In genomic region chr2:85954918-85955420, GRCh38 we compare ENCODE assay signal across 1 cellular context.
TF ChIP-seq lines count a peak whose summit lies in the region.

No MANE protein-coding gene starts in this region.

TF ChIP-seq in HepG2, 621 proteins besides CTCF, POLR2A, EP300 and RAD21 (continued from another document and continues in another):
- TF ChIP-seq ZBTB40 (IDR thresholded peaks at IDR 0.05) (no peak), ZBTB40 (CRISPR knock-in tag; IDR thresholded peaks at IDR 0.05) (no peak), ZBTB33 (CRISPR knock-in tag; IDR thresholded peaks at IDR 0.05) (no peak), ZNF878 (CRISPR knock-in tag; IDR thresholded peaks at IDR 0.05) (no peak), ZSCAN12 (CRISPR knock-in tag; IDR thresholded peaks at IDR 0.05) (no peak), SYNCRIP (IDR thresholded peaks at IDR 0.05; ENCODE audit: insufficient read depth, low read depth, low read length) (no peak), JUND (CRISPR knock-in tag; IDR thresholded peaks at IDR 0.05) (no peak), ZNF660 (CRISPR knock-in tag; IDR thresholded peaks at IDR 0.05; ENCODE audit: borderline replicate concordance, low read depth) (no peak), FOXA3 (CRISPR knock-in tag; IDR thresholded peaks at IDR 0.05) (peak; percentile 86), ZNF564 (CRISPR knock-in tag; IDR thresholded peaks at IDR 0.05) (no peak), ZNF75D (CRISPR knock-in tag; IDR thresholded peaks at IDR 0.05; ENCODE audit: borderline replicate concordance) (no peak), ZFP41 (CRISPR knock-in tag; IDR thresholded peaks at IDR 0.05; ENCODE audit: borderline replicate concordance) (no peak), DPF2 (CRISPR knock-in tag; IDR thresholded peaks at IDR 0.05; ENCODE audit: borderline replicate concordance, low read depth) (no peak), EEA1 (CRISPR knock-in tag; IDR thresholded peaks at IDR 0.05; ENCODE audit: borderline replicate concordance) (no peak), ZMAT5 (CRISPR knock-in tag; IDR thresholded peaks at IDR 0.05; ENCODE audit: borderline replicate concordance, low read depth) (no peak), HIC2 (CRISPR knock-in tag; IDR thresholded peaks at IDR 0.05; ENCODE audit: low read depth) (0 out of 2 replicates have a peak, but pooled peaks have one; percentile 30), ZNF792 (CRISPR knock-in tag; IDR thresholded peaks at IDR 0.05) (no peak), ZNF7 (CRISPR knock-in tag; IDR thresholded peaks at IDR 0.05) (no peak), ZNF576 (CRISPR knock-in tag; IDR thresholded peaks at IDR 0.05) (no peak), NCOA2 (CRISPR knock-in tag; IDR thresholded peaks at IDR 0.05) (peak; percentile 65), IRF2 (CRISPR knock-in tag; IDR thresholded peaks at IDR 0.05) (0 out of 2 replicates have a peak, but pooled peaks have one; percentile 20), ELF3 (CRISPR knock-in tag; IDR thresholded peaks at IDR 0.05) (peak; percentile 60; the same call in 1 of the 2 replicates), ARID5B (CRISPR knock-in tag; IDR thresholded peaks at IDR 0.05) (peak; percentile 69), ZIK1 (CRISPR knock-in tag; IDR thresholded peaks at IDR 0.05; ENCODE audit: borderline replicate concordance, low read depth) (no peak), YEATS2 (CRISPR knock-in tag; IDR thresholded peaks at IDR 0.05; ENCODE audit: borderline replicate concordance) (no peak), CEBPB (IDR thresholded peaks at IDR 0.05; ENCODE audit: borderline replicate concordance, low read depth, low read length) (no peak), ZXDC (CRISPR knock-in tag; IDR thresholded peaks at IDR 0.05) (no peak), ZNF432 (CRISPR knock-in tag; IDR thresholded peaks at IDR 0.05; ENCODE audit: borderline replicate concordance) (no peak), TFAP4 (IDR thresholded peaks at IDR 0.05; ENCODE audit: borderline replicate concordance, low read depth) (no peak), TEAD2 (CRISPR knock-in tag; IDR thresholded peaks at IDR 0.05) (no peak), SALL2 (CRISPR knock-in tag; IDR thresholded peaks at IDR 0.05) (no peak), NPAS2 (CRISPR knock-in tag; IDR thresholded peaks at IDR 0.05; ENCODE audit: borderline replicate concordance) (no peak), PHF5A (CRISPR knock-in tag; IDR thresholded peaks at IDR 0.05; ENCODE audit: low read depth, unreplicated experiment) (no peak), FOSL1 (CRISPR knock-in tag; IDR thresholded peaks at IDR 0.05; ENCODE audit: borderline replicate concordance) (no peak), CREM (IDR thresholded peaks at IDR 0.05) (peak; percentile 17; the same call in 1 of the 2 replicates), CREM (CRISPR knock-in tag; IDR thresholded peaks at IDR 0.05) (no peak), ZEB1 (IDR thresholded peaks at IDR 0.05; ENCODE audit: insufficient replicate concordance, low read depth) (peak; percentile 41), ZNF326 (CRISPR knock-in tag; IDR thresholded peaks at IDR 0.05; ENCODE audit: borderline replicate concordance) (no peak), SOX5 (CRISPR knock-in tag; IDR thresholded peaks at IDR 0.05; ENCODE audit: borderline replicate concordance) (peak; percentile 38; the same call in 1 of the 2 replicates), MTF2 (CRISPR knock-in tag; IDR thresholded peaks at IDR 0.05; ENCODE audit: borderline replicate concordance) (no peak), RXRB (CRISPR knock-in tag; IDR thresholded peaks at IDR 0.05; ENCODE audit: borderline replicate concordance) (peak; percentile 48; the same call in 1 of the 2 replicates), ZNF577 (CRISPR knock-in tag; IDR thresholded peaks at IDR 0.05; ENCODE audit: borderline replicate concordance, low read depth) (no peak)
